In genomic region chr2:216535454-216535995, GRCh38 we compare ENCODE assay signal across 9 cellular contexts. TPM values are rescaled to one million over a fixed set of nuclear protein-coding genes. Genes with fewer than 3 reads are reported as not detected.
DNase-seq lines count a peak whose midpoint lies in the region; ATAC-seq, FAIRE-seq and TF ChIP-seq lines count a peak whose summit lies in the region.
"Had no signal": no experiment of that assay in that cellular context is flagged by ENCODE, and none has a peak within 500 bp of the region (broad histone marks: within the 10 kb centered on the region; RNA-seq: fewer than 3 reads in every experiment).

No MANE protein-coding gene starts in this region.

- H3K36me3 ChIP-seq in ACC112 (ENCODE audit: insufficient read depth, low read length) = no peaks in the 10 kb centered on the region
- no peaks in the 10 kb centered on the region for H3K36me3 ChIP-seq in OCI-LY7 (ENCODE audit: insufficient read depth, low read length)
- H3K36me3 ChIP-seq in endothelial cell of umbilical vein (ENCODE audit: control insufficient read depth in 2 of 2, extremely low read depth in 1 of 2, insufficient read depth in 2 of 2, low read length in 2 of 2) = no peaks in the 10 kb centered on the region

- H3K9me3 ChIP-seq in OCI-LY7 (ENCODE audit: low read length) = no peaks in the 10 kb centered on the region
- no peaks in the 10 kb centered on the region for H3K9me3 ChIP-seq in endothelial cell of umbilical vein (replicated peaks; ENCODE audit: control insufficient read depth, insufficient read depth, low read length)

- H3K4me2 ChIP-seq in OCI-LY7 (ENCODE audit: low read length) (no peak overlapping the region), endothelial cell of umbilical vein (ENCODE audit: insufficient read depth, low read length) (peak overlapping the region; percentile 51)

- H4K20me1 ChIP-seq in OCI-LY7 (ENCODE audit: insufficient read depth, low read length) (no peaks in the 10 kb centered on the region), endothelial cell of umbilical vein (replicated peaks; ENCODE audit: control insufficient read depth, extremely low read depth, insufficient read depth, low read length) (no peaks in the 10 kb centered on the region)

- ATAC-seq in HG02610 (IDR thresholded peaks at IDR 0.05; ENCODE audit: unreplicated experiment) = no peak

- TF ChIP-seq CTCF in OCI-LY7 (conservative IDR thresholded peaks at IDR 0.05; ENCODE audit: low read length) (no peak), endothelial cell of umbilical vein (IDR thresholded peaks at IDR 0.05; ENCODE audit: extremely low read depth in 1 of 2, insufficient read depth in 1 of 2, low read depth in 1 of 2, low read length in 2 of 2) (no peak)

- FAIRE-seq in endothelial cell of umbilical vein (lab: Jason Lieb, UNC) = peak; percentile 99

- no peaks in the 10 kb centered on the region for H3K27me3 ChIP-seq in ACC112 (ENCODE audit: insufficient read depth, low read length)
- no peaks in the 10 kb centered on the region for H3K27me3 ChIP-seq in endothelial cell of umbilical vein (ENCODE audit: control insufficient read depth in 2 of 2, insufficient read depth in 2 of 2, low read length in 2 of 2)

- DNase-seq in OCI-LY7 (ENCODE audit: low spot score) (no peak), endothelial cell of umbilical vein (ENCODE audit: low read depth, low spot score) (peak; percentile 96), mucosa of gallbladder (ENCODE audit: low spot score) (peak; percentile 70), iPS-NIHi11 (ENCODE audit: low spot score) (no peak), KG1 (lab: John Stamatoyannopoulos, UW) (no peak), superior temporal gyrus (ENCODE audit: extremely low spot score) (no peak)
- DNase-seq: occipital lobe had no signal

- H3K4me1 ChIP-seq in ACC112 (ENCODE audit: control insufficient read depth, insufficient read depth, low read length, unreplicated experiment) (peaks cover 38% of the 10 kb centered on the region), OCI-LY7 (ENCODE audit: insufficient read depth, low read length, poor library complexity, severe bottlenecking) (no peaks in the 10 kb centered on the region), endothelial cell of umbilical vein (ENCODE audit: control insufficient read depth, extremely low read depth, insufficient read depth, low read length) (peaks cover 36% of the 10 kb centered on the region)

- POLR2A ChIA-PET in OCI-LY7 (lab: Charles Lee) = no interaction called here
- POLR2A ChIA-PET in endothelial cell of umbilical vein (lab: Charles Lee) = no interaction called here

- BruUV-seq in OCI-LY7 (replicated peaks; lab: Mats Ljungman, UMichigan) = no TSS peak
- no TSS peak for BruUV-seq in endothelial cell of umbilical vein (replicated peaks; lab: Mats Ljungman, UMichigan)

- peak; percentile 68 for TF ChIP-seq POLR2A in endothelial cell of umbilical vein (IDR thresholded peaks at IDR 0.05; ENCODE audit: low read depth, low read length)

- H3K4me3 ChIP-seq in ACC112 (ENCODE audit: low read depth, low read length) (peak overlapping the region; percentile 51), OCI-LY7 (ENCODE audit: low read depth, low read length, poor library complexity, severe bottlenecking) (no peak overlapping the region), endothelial cell of umbilical vein (replicated peaks in 1 of 3; ENCODE audit: insufficient read depth in 1 of 3, low read depth in 1 of 3, low read length in 3 of 3) (no peak overlapping the region)

- dilution Hi-C loops in endothelial cell of umbilical vein (cut with MboI; ENCODE audit: extremely low pct_ligation_motif_present, low sequenced_read_pairs) = no loop called here

- H3K27ac ChIP-seq in ACC112 (ENCODE audit: low read depth, low read length) (peak overlapping the region; percentile 69), OCI-LY7 (ENCODE audit: low read depth, low read length, poor library complexity, severe bottlenecking) (no peak overlapping the region), endothelial cell of umbilical vein (ENCODE audit: insufficient read depth, low read depth, low read length) (peak overlapping the region; percentile 66)

- H3K79me2 ChIP-seq in ACC112 (ENCODE audit: control insufficient read depth, insufficient read depth, low read length, unreplicated experiment) (no peaks in the 10 kb centered on the region), OCI-LY7 (ENCODE audit: insufficient read depth, low read depth, low read length) (no peaks in the 10 kb centered on the region), endothelial cell of umbilical vein (ENCODE audit: control insufficient read depth, insufficient read depth, low read length) (no peaks in the 10 kb centered on the region)

- intact Hi-C loops in OCI-LY7 (cut with micrococcal nuclease; ENCODE audit: unreplicated experiment) (no loop called here), endothelial cell of umbilical vein (cut with micrococcal nuclease) (loop anchor here (1.0 to 2.0 kb wide), 4 partner anchors 16 to 131 kb away; partner anchors contain the start of gene RPL37A)

- H3K9ac ChIP-seq in endothelial cell of umbilical vein (replicated peaks; ENCODE audit: extremely low read depth, insufficient read depth, low read length) = peak overlapping the region; percentile 53

- H2AFZ ChIP-seq in ACC112 (ENCODE audit: low read length, unreplicated experiment) (no peak overlapping the region), OCI-LY7 (ENCODE audit: low read length) (peak overlapping the region; percentile 45; the same call in 1 of the 2 replicates), endothelial cell of umbilical vein (ENCODE audit: low read depth, low read length) (peak overlapping the region; percentile 55)

- CTCF ChIA-PET in OCI-LY7 (lab: Charles Lee; ENCODE audit: unreplicated experiment) = no interaction called here
- CTCF ChIA-PET in endothelial cell of umbilical vein (lab: Charles Lee) = interaction anchor here (3.1 to 4.3 kb wide), 2 partner anchors 16 to 130 kb away, joined by 13 to 27 read pairs; no protein-coding TSS in a partner anchor

- H3K9me1 ChIP-seq in endothelial cell of umbilical vein (replicated peaks; ENCODE audit: control insufficient read depth, extremely low read depth, insufficient read depth, low read length) = no peaks in the 10 kb centered on the region

- no peaks in the 10 kb centered on the region for H3K9me2 ChIP-seq in OCI-LY7 (ENCODE audit: insufficient read depth, low read length)

TF ChIP-seq in endothelial cell of umbilical vein, 7 proteins besides CTCF, POLR2A, EP300 and RAD21:
- peak; percentile 79 for TF ChIP-seq FOS (IDR thresholded peaks at IDR 0.05; ENCODE audit: borderline replicate concordance, insufficient read depth, low read length)
- peak; percentile 89 for TF ChIP-seq POLR2AphosphoS5 (IDR thresholded peaks at IDR 0.05; ENCODE audit: insufficient read depth, low read depth, low read length)
- peak; percentile 86 for TF ChIP-seq JUN (IDR thresholded peaks at IDR 0.05; ENCODE audit: borderline replicate concordance, insufficient read depth, insufficient read length, low read depth)
- TF ChIP-seq GATA2 (IDR thresholded peaks at IDR 0.05; ENCODE audit: insufficient read depth, insufficient read length, low read depth, low read length) = peak; percentile 22
- TF ChIP-seq EZH2 (IDR thresholded peaks at IDR 0.05; ENCODE audit: borderline replicate concordance, low read depth, low read length, severe bottlenecking) = no peak

RNA-seq across cellular contexts. Expression of gene RPL37A, which starts 36.9 kb away (rescaled TPM):
- 4,020 and 4,194 TPM in 2 replicates for total RNA-seq in OCI-LY7 (2014; rRNA removed; shearing (Covaris generic))
- total RNA-seq in OCI-LY7 (2022) (3,282 and 3,500 TPM in 2 replicates), endothelial cell of umbilical vein (2,628 and 2,952 TPM in 2 replicates), mucosa of gallbladder (1,676 TPM)
- polyA plus RNA-seq in endothelial cell of umbilical vein = 1,143 and 1,889 TPM in 2 replicates
- 2,402 and 3,048 TPM in 2 replicates for polyA plus RNA-seq in endothelial cell of umbilical vein (2011; cell fraction: cytosol; rRNA removed)
- polyA plus RNA-seq in endothelial cell of umbilical vein (2011; cell fraction: nucleus; rRNA removed) = 806 and 883 TPM in 2 replicates
- polyA plus RNA-seq in endothelial cell of umbilical vein (2012) = 5,195 and 6,189 TPM in 2 replicates
- polyA minus RNA-seq in endothelial cell of umbilical vein = 605 and 868 TPM in 2 replicates
- polyA minus RNA-seq in endothelial cell of umbilical vein (2011; cell fraction: cytosol; rRNA and poly(A)+ RNA removed) = 771 TPM
- 140 and 162 TPM in 2 replicates for polyA minus RNA-seq in endothelial cell of umbilical vein (2011; cell fraction: nucleus; rRNA and poly(A)+ RNA removed)

Comparison
In these comparisons a context has a peak if more than half of its experiments do, and no peak if none do; other contexts are left out.
1. DNase-seq: peak in endothelial cell of umbilical vein (single experiment) and mucosa of gallbladder (single experiment); none in OCI-LY7 (single experiment), iPS-NIHi11 (single experiment), KG1 (single experiment) and superior temporal gyrus (single experiment).